8 cellular contexts compared by ENCODE assay signal in the genomic region with DNA sequence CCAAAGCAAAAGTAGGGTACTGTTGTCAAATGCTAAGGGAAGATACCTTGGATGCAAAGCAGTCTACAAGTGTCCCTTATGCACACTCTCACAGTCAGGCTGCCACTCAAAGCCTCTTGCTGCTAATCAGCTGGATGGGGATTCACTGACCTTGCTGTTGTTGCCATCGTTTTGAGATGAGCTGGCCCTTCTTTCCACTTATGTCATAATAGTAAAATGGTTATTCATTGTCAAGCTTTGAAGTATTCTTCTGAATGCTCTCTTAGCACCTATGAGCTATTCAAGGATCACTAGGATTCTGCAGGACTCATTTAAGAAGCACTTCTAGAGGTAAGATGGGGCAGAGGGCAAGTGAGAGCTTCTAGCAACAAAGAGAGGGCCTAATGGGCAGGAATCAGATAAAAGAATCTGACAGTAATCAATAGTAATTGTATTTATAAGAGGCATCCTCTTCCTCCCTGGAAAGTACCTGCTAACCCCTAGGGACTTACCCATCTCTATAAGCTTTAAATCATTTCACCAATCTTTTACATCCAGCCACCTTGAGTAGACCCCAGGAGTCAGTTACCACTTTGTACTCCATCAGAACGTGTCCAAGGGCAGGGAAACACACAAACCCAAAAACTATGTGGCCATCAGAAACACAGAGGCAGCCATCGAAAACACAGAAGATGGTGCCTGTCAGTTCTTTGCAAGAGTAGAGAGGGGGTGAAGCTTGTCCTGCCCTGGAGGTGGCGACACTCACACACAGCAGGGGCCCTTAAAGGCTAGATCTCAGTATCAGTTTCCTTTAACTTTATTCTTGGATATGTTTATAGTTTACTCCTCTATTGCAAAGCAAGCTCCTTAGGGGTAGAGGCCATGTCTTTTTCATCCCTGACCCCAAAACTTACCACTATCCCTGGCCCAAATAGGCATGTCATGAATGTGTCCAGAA.
DNase-seq lines count a peak whose midpoint lies in the region; ATAC-seq and TF ChIP-seq lines count a peak whose summit lies in the region.

No MANE protein-coding gene starts in this region.

- H3K36me3 ChIP-seq in WERI-Rb-1 = no peaks in the 10 kb centered on the region

- no peaks in the 10 kb centered on the region for H3K36me3 Mint-ChIP-seq in progenitor cell of endocrine pancreas (ENCODE audit: insufficient read depth)

- ATAC-seq in GM21576 (IDR thresholded peaks at IDR 0.05; ENCODE audit: unreplicated experiment) (peak; percentile 72), esophagus mucosa (peak; percentile 92)

- TF ChIP-seq CTCF in WERI-Rb-1 (IDR thresholded peaks at IDR 0.05; ENCODE audit: low read depth, low read length) = peak; percentile 79
- peak; percentile 59 for TF ChIP-seq CTCF in progenitor cell of endocrine pancreas (IDR thresholded peaks at IDR 0.05; ENCODE audit: unreplicated experiment)
- no peak for TF ChIP-seq CTCF in coronary artery (IDR thresholded peaks at IDR 0.05)

- H3K27me3 ChIP-seq in WERI-Rb-1 (ENCODE audit: insufficient read depth, low read depth, severe bottlenecking) = no peaks in the 10 kb centered on the region

- H3K27me3 Mint-ChIP-seq in progenitor cell of endocrine pancreas = peaks cover 6% of the 10 kb centered on the region

- H3K9me3 ChIP-seq in WERI-Rb-1 (ENCODE audit: severe bottlenecking) = no peaks in the 10 kb centered on the region

- H3K4me3 Mint-ChIP-seq in progenitor cell of endocrine pancreas (ENCODE audit: low read depth) = no peak overlapping the region

- peak overlapping the region; percentile 63 for H3K27ac Mint-ChIP-seq in progenitor cell of endocrine pancreas

- DNase-seq in ELR (ENCODE audit: low read depth) (peak; percentile 39), HuH-7 (ENCODE audit: low spot score) (peak; percentile 34), WERI-Rb-1 (peak; percentile 46), progenitor cell of endocrine pancreas (ENCODE audit: low spot score, unreplicated experiment) (no peak), coronary artery (ENCODE audit: low spot score) (no peak), NCI-H1417 treated with DMSO at 0.1 percent for 48 hours (lab: John Stamatoyannopoulos, UW) (no peak)

- H3K4me3 ChIP-seq in WERI-Rb-1 (ENCODE audit: low read depth, low read length) (no peak overlapping the region), coronary artery (no peak overlapping the region)

- no peaks in the 10 kb centered on the region for H3K9me3 Mint-ChIP-seq in progenitor cell of endocrine pancreas (ENCODE audit: low read depth)

- H3K27ac ChIP-seq in WERI-Rb-1 (no peak overlapping the region), coronary artery (no peak overlapping the region)

- H3K4me1 Mint-ChIP-seq in progenitor cell of endocrine pancreas (ENCODE audit: low read depth) = peaks cover 2% of the 10 kb centered on the region

Comparison
In these comparisons a context has a peak if more than half of its experiments do, and no peak if none do; other contexts are left out.
1. DNase-seq: peak in ELR (single experiment), HuH-7 (single experiment) and WERI-Rb-1 (single experiment); none in progenitor cell of endocrine pancreas (single experiment), coronary artery (single experiment) and NCI-H1417 treated with DMSO at 0.1 percent for 48 hours (single experiment).